21 cellular contexts compared by ENCODE assay signal in genomic region chr22:46728470-46728869, GRCh38. TPM values are rescaled to one million over a fixed set of nuclear protein-coding genes. Genes with fewer than 3 reads are reported as not detected.
DNase-seq lines count a peak whose midpoint lies in the region; ATAC-seq, FAIRE-seq and TF ChIP-seq lines count a peak whose summit lies in the region.
"Had no signal": no experiment of that assay in that cellular context is flagged by ENCODE, and none has a peak within 500 bp of the region (broad histone marks: within the 10 kb centered on the region; RNA-seq: fewer than 3 reads in every experiment).

No MANE protein-coding gene starts in this region.

- no peaks in the 10 kb centered on the region for H3K9me3 Mint-ChIP-seq in type B pancreatic cell
- H3K9me3 Mint-ChIP-seq in chondrocyte (ENCODE audit: low read depth): no peaks in the 10 kb centered on the region

- H3K9ac ChIP-seq in HepG2 (ENCODE audit: insufficient read depth, low read depth, low read length): no peak overlapping the region

- peaks cover 38% of the 10 kb centered on the region for H3K79me2 ChIP-seq in HepG2 (ENCODE audit: insufficient read depth, low read length)

- H3K4me3 ChIP-seq in HepG2 (replicated peaks in 1 of 3; ENCODE audit: insufficient read depth in 1 of 3, low read depth in 2 of 3, low read length in 3 of 3) (no peak overlapping the region), right lobe of liver (no peak overlapping the region), body of pancreas (no peak overlapping the region)
- H3K4me3 ChIP-seq: esophagus squamous epithelium, upper lobe of left lung had no signal

- POLR2A ChIA-PET in HepG2 (lab: Yijun Ruan, JAX): no interaction called here

- intact Hi-C loops in HepG2 (cut with micrococcal nuclease; ENCODE audit: unreplicated experiment): no loop called here
- intact Hi-C loops in right lobe of liver (cut with DNase I): no loop called here
- intact Hi-C loops in body of pancreas (cut with DNase I): no loop called here

- DNase-seq in HepG2 (ENCODE audit: low spot score): no peak
- DNase-seq in right lobe of liver: no peak
- no peak for DNase-seq in body of pancreas
- DNase-seq in left kidney (ENCODE audit: low read depth, low spot score): peak; percentile 65
- no peak for DNase-seq in type B pancreatic cell (ENCODE audit: extremely low spot score, unreplicated experiment)
- DNase-seq in chondrocyte (ENCODE audit: low spot score): no peak
- no peak for DNase-seq in GM19240 (ENCODE audit: insufficient read length, low spot score)
- DNase-seq: activated CD4-positive, alpha-beta T cell treated with anti-CD3 and anti-CD28 coated beads, Interleukin-2, amount 50 U/mL, for 1 hour; activated T-cell treated with anti-CD3 and anti-CD28 coated beads for 4 hours; COR-L47; esophagus squamous epithelium; NCI-H1417 treated with DMSO at 0.1 percent for 48 hours; NCI-H2227 treated with DMSO at 0.1 percent for 48 hours; stimulated activated naive CD4-positive, alpha-beta T cell; SW 1271; upper lobe of left lung had no signal

- no peak overlapping the region for H3K4me2 ChIP-seq in HepG2 (ENCODE audit: low read depth, low read length)

- no peak for TF ChIP-seq RAD21 in HepG2 (CRISPR knock-in tag; IDR thresholded peaks at IDR 0.05)

- no peaks in the 10 kb centered on the region for H4K20me1 ChIP-seq in HepG2 (ENCODE audit: insufficient read depth, low read length)

- TF ChIP-seq CTCF in HepG2 (CRISPR knock-in tag; IDR thresholded peaks at IDR 0.05) (no peak), right lobe of liver (IDR thresholded peaks at IDR 0.05) (no peak), body of pancreas (IDR thresholded peaks at IDR 0.05) (no peak), type B pancreatic cell (conservative IDR thresholded peaks at IDR 0.05) (no peak), chondrocyte (IDR thresholded peaks at IDR 0.05) (no peak)

- TF ChIP-seq POLR2A in HepG2 (IDR thresholded peaks at IDR 0.05; ENCODE audit: insufficient read depth in 1 of 2, low read depth in 2 of 2, low read length in 2 of 2) (no peak), right lobe of liver (IDR thresholded peaks at IDR 0.05) (no peak), body of pancreas (IDR thresholded peaks at IDR 0.05) (no peak)

- H3K4me1 Mint-ChIP-seq in type B pancreatic cell (ENCODE audit: unreplicated experiment) (peaks cover 47% of the 10 kb centered on the region), chondrocyte (ENCODE audit: low read depth) (peaks cover 28% of the 10 kb centered on the region)

- H3K4me1 ChIP-seq in HepG2 (ENCODE audit: insufficient read depth, low read length) (peaks cover 34% of the 10 kb centered on the region), right lobe of liver (peaks cover 0 to 77% (median 31%) of the 10 kb centered on the region in 4 donors), body of pancreas (peaks cover 75% of the 10 kb centered on the region)

- H3K36me3 ChIP-seq in HepG2 (replicated peaks in 1 of 2; ENCODE audit: control insufficient read depth in 1 of 2, insufficient read depth in 2 of 2, low read length in 2 of 2) (peaks cover 6 to 10% of the 10 kb centered on the region in 2 experiments; a peak in 3 of 5 replicates), right lobe of liver (peaks cover 0 to under 1% (median 0%) of the 10 kb centered on the region in 4 donors), body of pancreas (replicated peaks in 1 of 2; ENCODE audit: insufficient read depth in 1 of 2, low read depth in 2 of 2) (no peaks in the 10 kb centered on the region)

- BruUV-seq in HepG2 (replicated peaks; lab: Mats Ljungman, UMichigan): no TSS peak

- H3K9me3 ChIP-seq in HepG2 (ENCODE audit: low read length) (no peaks in the 10 kb centered on the region), right lobe of liver (no peaks in the 10 kb centered on the region), body of pancreas (no peaks in the 10 kb centered on the region)
- H3K9me3 ChIP-seq: esophagus squamous epithelium, upper lobe of left lung had no signal

- in situ Hi-C loops in HepG2 (cut with HindIII; ENCODE audit: extremely low pct_ligation_motif_present, low pct_unique_long_range_greater_than_20kb): no loop called here

- H3K36me3 Mint-ChIP-seq in type B pancreatic cell: peaks cover 6% of the 10 kb centered on the region
- H3K36me3 Mint-ChIP-seq in chondrocyte (ENCODE audit: low read depth): peaks cover 4% of the 10 kb centered on the region

- no peak for FAIRE-seq in HepG2 (lab: Jason Lieb, UNC)
- FAIRE-seq: GM18507, H54, keratinocyte, RCC 7860 had no signal

- no peak overlapping the region for H3K27ac ChIP-seq in HepG2 (ENCODE audit: extremely low read length, insufficient read depth, low read length)
- H3K27ac ChIP-seq in right lobe of liver: peak overlapping the region in 1 of 3 donors; percentile 47
- peak overlapping the region in 3 of 4 donors; percentile 18 to 94 (median 50) for H3K27ac ChIP-seq in body of pancreas

- H3K27ac Mint-ChIP-seq in type B pancreatic cell (peak overlapping the region; percentile 34), chondrocyte (ENCODE audit: unreplicated experiment) (no peak overlapping the region)

- TF ChIP-seq EP300 in HepG2 (IDR thresholded peaks at IDR 0.05; ENCODE audit: low read depth in 2 of 2, low read length in 2 of 2) (no peak), HepG2 (CRISPR knock-in tag; IDR thresholded peaks at IDR 0.05; ENCODE audit: borderline replicate concordance) (no peak)

- no peak overlapping the region for H2AFZ ChIP-seq in HepG2 (ENCODE audit: low read length)

- no peak for ATAC-seq in HepG2
- ATAC-seq in right lobe of liver: no peak
- ATAC-seq in body of pancreas: no peak
- no peak for ATAC-seq in HG03571 (IDR thresholded peaks at IDR 0.05; ENCODE audit: unreplicated experiment)

- H3K27me3 ChIP-seq in HepG2 (ENCODE audit: control insufficient read depth in 1 of 2, insufficient read depth in 2 of 2, low read length in 2 of 2) (no peaks in the 10 kb centered on the region), right lobe of liver (no peaks in the 10 kb centered on the region), body of pancreas (no peaks in the 10 kb centered on the region)
- H3K27me3 ChIP-seq: esophagus squamous epithelium, upper lobe of left lung had no signal

- H3K4me3 Mint-ChIP-seq in type B pancreatic cell (no peak overlapping the region), chondrocyte (ENCODE audit: unreplicated experiment) (no peak overlapping the region)

- CTCF ChIA-PET in HepG2 (lab: Yijun Ruan, JAX; ENCODE audit: low intra/inter-chr PET ratio, low total read pairs): no interaction called here

- 100% methylated on average over 3 of the region's 11 CpGs for WGBS in HepG2 (ENCODE audit: low lambda C conversion rate)
- WGBS in right lobe of liver (ENCODE audit: insufficient coverage, low coverage, low lambda C conversion rate, missing lambda C conversion rate): 28% methylated on average over 9 of the region's 11 CpGs
- WGBS in body of pancreas, 2 donors: 73 to 79% methylated on average over 5 to 11 of the region's 11 CpGs

- no peaks in the 10 kb centered on the region for H3K27me3 Mint-ChIP-seq in type B pancreatic cell
- no peaks in the 10 kb centered on the region for H3K27me3 Mint-ChIP-seq in chondrocyte (ENCODE audit: low read depth)

RNA-seq across cellular contexts. Expression of gene CERK, which starts 9.6 kb away (rescaled TPM):
- total RNA-seq in HepG2 (2016; rRNA removed; fragmentation: Illumina TruSeq; extraction: Trizol) (40.3 and 41.8 TPM in 2 replicates), right lobe of liver (10 to 100 TPM in 5 of 6 experiments, 1 to 10 TPM in 1; 9.6 to 27.5 (median 18.5) TPM), body of pancreas (10 to 100 TPM; 33.6 to 46.4 TPM), type B pancreatic cell (ENCODE audit: low replicate concordance) (43.3 and 67.5 TPM in 2 replicates), chondrocyte (28.8 to 31.8 TPM (median 29.2 TPM) in 3 replicates)
- total RNA-seq in HepG2 (2016; cell fraction: cytosol; rRNA removed; fragmentation: Illumina TruSeq; extraction: Trizol; ENCODE audit: low read depth): 33.8 and 34.8 TPM in 2 replicates
- 36.2 and 38.6 TPM in 2 replicates for total RNA-seq in HepG2 (2016; cell fraction: insoluble cytoplasmic fraction; rRNA removed; fragmentation: Illumina TruSeq; extraction: Trizol)
- total RNA-seq in HepG2 (2016; cell fraction: membrane; rRNA removed; fragmentation: Illumina TruSeq; extraction: Trizol): 63.0 and 65.4 TPM in 2 replicates
- 26.0 and 34.7 TPM in 2 replicates for total RNA-seq in HepG2 (2016; cell fraction: nucleus; rRNA removed; fragmentation: Illumina TruSeq; extraction: Trizol)
- 41.9 and 49.5 TPM in 2 replicates for polyA plus RNA-seq in HepG2 (2011; rRNA removed)
- 38.6 and 42.2 TPM in 2 replicates for polyA plus RNA-seq in HepG2 (2011; cell fraction: cytosol; rRNA removed)
- polyA plus RNA-seq in HepG2 (2011; cell fraction: nucleus; rRNA removed): 42.7 and 45.1 TPM in 2 replicates
- polyA plus RNA-seq in HepG2 (2012): 38.6 and 44.4 TPM in 2 replicates
- polyA plus RNA-seq in HepG2 (2016; cell fraction: cytosol; fragmentation: Illumina TruSeq; extraction: Trizol; ENCODE audit: low read depth): 31.4 and 34.6 TPM in 2 replicates
- polyA plus RNA-seq in HepG2 (2016; cell fraction: insoluble cytoplasmic fraction; fragmentation: Illumina TruSeq; extraction: Trizol; ENCODE audit: low read depth): 32.4 and 37.2 TPM in 2 replicates
- polyA plus RNA-seq in HepG2 (2016; cell fraction: membrane; fragmentation: Illumina TruSeq; extraction: Trizol; ENCODE audit: low read depth): 47.9 and 48.5 TPM in 2 replicates
- 42.2 and 46.3 TPM in 2 replicates for polyA plus RNA-seq in HepG2 (2016; cell fraction: nucleus; fragmentation: Illumina TruSeq; extraction: Trizol; ENCODE audit: insufficient read depth, low read depth)
- 29.1 and 59.9 TPM in 2 replicates for polyA minus RNA-seq in HepG2 (2011; rRNA and poly(A)+ RNA removed; ENCODE audit: low replicate concordance)
- polyA minus RNA-seq in HepG2 (2011; cell fraction: cytosol; rRNA and poly(A)+ RNA removed): 26.6 and 33.8 TPM in 2 replicates
- 39.4 and 41.5 TPM in 2 replicates for polyA minus RNA-seq in HepG2 (2011; cell fraction: nucleus; rRNA and poly(A)+ RNA removed)

RNA-seq across cellular contexts. Expression of gene TBC1D22A, which starts 34.0 kb away (rescaled TPM):
- total RNA-seq in HepG2 (2016; rRNA removed; fragmentation: Illumina TruSeq; extraction: Trizol) (17.3 and 17.6 TPM in 2 replicates), right lobe of liver (10 to 100 TPM; 10.9 to 18.1 (median 14.0) TPM), body of pancreas (10 to 100 TPM; 21.5 to 23.1 TPM), type B pancreatic cell (ENCODE audit: low replicate concordance) (16.2 and 24.6 TPM in 2 replicates), chondrocyte (18.9 to 21.1 TPM (median 18.9 TPM) in 3 replicates)
- total RNA-seq in HepG2 (2016; cell fraction: cytosol; rRNA removed; fragmentation: Illumina TruSeq; extraction: Trizol; ENCODE audit: low read depth): 13.6 and 13.8 TPM in 2 replicates
- 14.5 and 18.0 TPM in 2 replicates for total RNA-seq in HepG2 (2016; cell fraction: insoluble cytoplasmic fraction; rRNA removed; fragmentation: Illumina TruSeq; extraction: Trizol)
- total RNA-seq in HepG2 (2016; cell fraction: membrane; rRNA removed; fragmentation: Illumina TruSeq; extraction: Trizol): 15.2 and 19.7 TPM in 2 replicates
- 11.0 and 13.2 TPM in 2 replicates for total RNA-seq in HepG2 (2016; cell fraction: nucleus; rRNA removed; fragmentation: Illumina TruSeq; extraction: Trizol)
- polyA plus RNA-seq in HepG2 (2011; rRNA removed): 17.5 and 18.0 TPM in 2 replicates
- 16.4 and 18.2 TPM in 2 replicates for polyA plus RNA-seq in HepG2 (2011; cell fraction: cytosol; rRNA removed)
- 14.2 and 18.7 TPM in 2 replicates for polyA plus RNA-seq in HepG2 (2011; cell fraction: nucleus; rRNA removed)
- 12.4 and 15.2 TPM in 2 replicates for polyA plus RNA-seq in HepG2 (2012)
- 7.7 and 9.5 TPM in 2 replicates for polyA plus RNA-seq in HepG2 (2016; cell fraction: cytosol; fragmentation: Illumina TruSeq; extraction: Trizol; ENCODE audit: low read depth)
- 17.3 and 21.6 TPM in 2 replicates for polyA plus RNA-seq in HepG2 (2016; cell fraction: insoluble cytoplasmic fraction; fragmentation: Illumina TruSeq; extraction: Trizol; ENCODE audit: low read depth)
- 14.3 and 16.8 TPM in 2 replicates for polyA plus RNA-seq in HepG2 (2016; cell fraction: membrane; fragmentation: Illumina TruSeq; extraction: Trizol; ENCODE audit: low read depth)
- 13.4 and 13.5 TPM in 2 replicates for polyA plus RNA-seq in HepG2 (2016; cell fraction: nucleus; fragmentation: Illumina TruSeq; extraction: Trizol; ENCODE audit: insufficient read depth, low read depth)
- polyA minus RNA-seq in HepG2 (2011; rRNA and poly(A)+ RNA removed; ENCODE audit: low replicate concordance): 14.2 and 23.5 TPM in 2 replicates
- polyA minus RNA-seq in HepG2 (2011; cell fraction: cytosol; rRNA and poly(A)+ RNA removed): 11.9 and 12.0 TPM in 2 replicates
- polyA minus RNA-seq in HepG2 (2011; cell fraction: nucleus; rRNA and poly(A)+ RNA removed): 21.5 and 22.0 TPM in 2 replicates
